10 cellular contexts compared by ENCODE assay signal in the genomic region with DNA sequence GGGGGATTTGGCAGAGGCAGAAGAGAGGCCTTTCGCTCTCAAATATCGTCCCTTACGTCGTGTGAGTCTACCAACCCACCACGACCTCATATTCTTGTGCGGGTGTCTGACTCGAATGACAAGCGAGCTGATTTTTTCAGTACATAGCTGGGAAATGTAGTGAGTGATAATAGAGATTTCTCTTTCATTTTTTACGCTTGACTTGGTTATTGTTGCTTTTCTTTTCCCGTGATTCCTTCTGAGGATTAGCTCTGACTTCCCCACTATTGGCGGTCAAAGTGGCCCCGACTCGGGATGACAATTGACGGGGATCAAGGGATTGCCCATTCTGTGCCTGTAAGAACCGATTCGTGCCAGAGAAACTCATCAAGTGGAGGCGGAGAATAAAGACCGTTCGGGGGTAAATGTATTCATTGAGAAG. TPM values are rescaled to one million over a fixed set of nuclear protein-coding genes. Genes with fewer than 3 reads are reported as not detected.
DNase-seq lines count a peak whose midpoint lies in the region; ATAC-seq, FAIRE-seq and TF ChIP-seq lines count a peak whose summit lies in the region.
"Had no signal": no experiment of that assay in that cellular context is flagged by ENCODE, and none has a peak within 500 bp of the region (broad histone marks: within the 10 kb centered on the region; RNA-seq: fewer than 3 reads in every experiment).

No MANE protein-coding gene starts in this region.

- intact Hi-C loops in GM12878 (cut with micrococcal nuclease; ENCODE audit: unreplicated experiment), result no loop called here

- H4K20me1 ChIP-seq in GM12878 (ENCODE audit: control insufficient read depth, insufficient read depth), result no peaks in the 10 kb centered on the region

- TF ChIP-seq EP300 in GM12878 (IDR thresholded peaks at IDR 0.05; ENCODE audit: borderline replicate concordance in 1 of 2, control insufficient read depth in 1 of 2, low read depth in 2 of 2, low read length in 2 of 2), result no peak

- peak overlapping the region; percentile 92 for H3K4me2 ChIP-seq in GM12878 (ENCODE audit: control insufficient read depth, insufficient read depth)

- 2% methylated on average over 19 of the region's 19 CpGs for WGBS in GM12878 (ENCODE audit: insufficient coverage, insufficient replicate concordance, low lambda C conversion rate, missing lambda C conversion rate)

- no peaks in the 10 kb centered on the region for H3K9me3 ChIP-seq in GM12878 (replicated peaks; ENCODE audit: control insufficient read depth, insufficient read depth, low read length)
- H3K9me3 ChIP-seq in mononuclear cell (ENCODE audit: low read depth, low read length), result no peaks in the 10 kb centered on the region
- no peaks in the 10 kb centered on the region for H3K9me3 ChIP-seq in HAP-1

- H3K36me3 Mint-ChIP-seq in stimulated activated naive CD8-positive, alpha-beta T cell treated with anti-CD3 and anti-CD28 coated beads, Interleukin-15, Interleukin-2, amounts not matched to agents 100 ng/mL and 50 ng/mL, for 24 hours (ENCODE audit: low read depth), result no peaks in the 10 kb centered on the region

- H2AFZ ChIP-seq in GM12878 (ENCODE audit: control insufficient read depth, low read depth, low read length), result peak overlapping the region; percentile 8; the same call in 1 of the 2 replicates

- RAD21 ChIA-PET in GM12878 (lab: Charles Lee; ENCODE audit: unreplicated experiment), result no interaction called here

- H3K27ac ChIP-seq in GM12878 (ENCODE audit: control insufficient read depth, insufficient read depth), result no peak overlapping the region
- H3K27ac ChIP-seq: KMS-11 had no signal

- H3K27me3 Mint-ChIP-seq in stimulated activated naive CD8-positive, alpha-beta T cell treated with anti-CD3 and anti-CD28 coated beads, Interleukin-15, Interleukin-2, amounts not matched to agents 100 ng/mL and 50 ng/mL, for 24 hours, result peaks cover 93% of the 10 kb centered on the region

- no peaks in the 10 kb centered on the region for H3K79me2 ChIP-seq in GM12878 (ENCODE audit: control insufficient read depth, insufficient read depth, low read length)

- no peak for TF ChIP-seq CTCF in GM12878 (IDR thresholded peaks at IDR 0.05 in 2 of 3, conservative IDR thresholded peaks at IDR 0.05 in 1 of 3; ENCODE audit: control insufficient read depth in 2 of 3, extremely low read depth in 1 of 3, insufficient read depth in 1 of 3, low read depth in 3 of 3, low read length in 3 of 3)

- peak overlapping the region; percentile 70 for H3K27ac Mint-ChIP-seq in stimulated activated naive CD8-positive, alpha-beta T cell treated with anti-CD3 and anti-CD28 coated beads, Interleukin-15, Interleukin-2, amounts not matched to agents 100 ng/mL and 50 ng/mL, for 24 hours

- no peaks in the 10 kb centered on the region for H3K9me3 Mint-ChIP-seq in stimulated activated naive CD8-positive, alpha-beta T cell treated with anti-CD3 and anti-CD28 coated beads, Interleukin-15, Interleukin-2, amounts not matched to agents 100 ng/mL and 50 ng/mL, for 24 hours

- no peak overlapping the region for H3K9ac ChIP-seq in GM12878 (ENCODE audit: control insufficient read depth, insufficient read depth, low read length)
- H3K9ac ChIP-seq: KMS-11 had no signal

- in situ Hi-C loops in GM12878 (cut with MboI) (loop anchor here (5.0 to 10.0 kb wide), 2 partner anchors 374 to 406 kb away; no protein-coding TSS in a partner anchor), HAP-1 (cut with MboI; ENCODE audit: low sequenced_read_pairs) (loop anchor here (10.0 to 25.0 kb wide), 2 partner anchors 376 to 944 kb away; no protein-coding TSS in a partner anchor)

- no peak for ATAC-seq in stimulated activated naive CD8-positive, alpha-beta T cell treated with anti-CD3 and anti-CD28 coated beads, Interleukin-15, Interleukin-2, amounts not matched to agents 100 U/mL and 50 U/mL, for 24 hours
- ATAC-seq in GM12878, result no peak

- H3K4me3 ChIP-seq in GM12878 (peak overlapping the region; percentile 35; the same call in 1 of the 2 replicates), mononuclear cell (ENCODE audit: low read length) (peak overlapping the region; percentile 25), HAP-1 (no peak overlapping the region)

- peaks cover 58% of the 10 kb centered on the region for H3K4me1 Mint-ChIP-seq in stimulated activated naive CD8-positive, alpha-beta T cell treated with anti-CD3 and anti-CD28 coated beads, Interleukin-15, Interleukin-2, amounts not matched to agents 100 ng/mL and 50 ng/mL, for 24 hours (ENCODE audit: low read depth)

- H3K27me3 ChIP-seq in GM12878 (replicated peaks in 1 of 2; ENCODE audit: control insufficient read depth in 2 of 2, insufficient read depth in 2 of 2, low read length in 1 of 2), result peaks cover 37 to 45% of the 10 kb centered on the region in 2 experiments
- H3K27me3 ChIP-seq in mononuclear cell (ENCODE audit: insufficient read depth, low read length), result peaks cover 96% of the 10 kb centered on the region
- H3K27me3 ChIP-seq in HAP-1 (ENCODE audit: low read depth), result no peaks in the 10 kb centered on the region

- FAIRE-seq in GM12878 (lab: Jason Lieb, UNC) (no peak), urothelium cell line (lab: Jason Lieb, UNC) (no peak)
- FAIRE-seq: GM12892 had no signal

- POLR2A ChIA-PET in GM12878 (lab: Charles Lee), result interaction anchor here (0.8 kb wide), 1 partner anchor 1802 kb away, joined by 6 read pairs; no protein-coding TSS in a partner anchor

- DNase-seq in stimulated activated naive CD8-positive, alpha-beta T cell treated with anti-CD3 and anti-CD28 coated beads, Interleukin-15, Interleukin-2, amounts not matched to agents 100 U/mL and 50 U/mL, for 24 hours, result no peak
- DNase-seq in GM12878 (ENCODE audit: low read depth, low spot score) (no peak), amniotic stem cell (lab: John Stamatoyannopoulos, UW) (no peak), glomerular visceral epithelial cell (ENCODE audit: extremely low spot score) (no peak), HAP-1 (ENCODE audit: low spot score in 2 of 2) (no peak), urothelium cell line (ENCODE audit: low spot score) (no peak)

- no peak for TF ChIP-seq POLR2A in GM12878 (IDR thresholded peaks at IDR 0.05; ENCODE audit: low read depth, low read length)

- H3K4me1 ChIP-seq in GM12878 (ENCODE audit: control insufficient read depth, insufficient read depth, low read length), result peaks cover 4% of the 10 kb centered on the region; the same call in 1 of the 2 replicates
- peaks cover 52% of the 10 kb centered on the region for H3K4me1 ChIP-seq in mononuclear cell (ENCODE audit: insufficient read depth, low read length)
- no peaks in the 10 kb centered on the region; the same call in 1 of the 2 replicates for H3K4me1 ChIP-seq in HAP-1

- CTCF ChIA-PET in GM12878 (lab: Yijun Ruan, JAX), result no interaction called here

- TF ChIP-seq RAD21 in GM12878 (IDR thresholded peaks at IDR 0.05; ENCODE audit: insufficient read depth, low read depth, low read length), result no peak

- H3K4me3 Mint-ChIP-seq in stimulated activated naive CD8-positive, alpha-beta T cell treated with anti-CD3 and anti-CD28 coated beads, Interleukin-15, Interleukin-2, amounts not matched to agents 100 ng/mL and 50 ng/mL, for 24 hours, result peak overlapping the region; percentile 87

- no TSS peak for BruUV-seq in GM12878 (replicated peaks; lab: Mats Ljungman, UMichigan)

- SMC1A ChIA-PET in GM12878 (lab: Charles Lee; ENCODE audit: uncharacterized antibody, unreplicated experiment), result no interaction called here

- H3K36me3 ChIP-seq in GM12878 (ENCODE audit: control insufficient read depth in 2 of 2, insufficient read depth in 2 of 2, low read length in 1 of 2) (no peaks in the 10 kb centered on the region), HAP-1 (replicated peaks) (no peaks in the 10 kb centered on the region)

TF ChIP-seq in GM12878, 131 proteins besides CTCF, POLR2A, EP300 and RAD21 (continues in another document):
- TF ChIP-seq IKZF1 (conservative IDR thresholded peaks at IDR 0.05), result no peak
- TF ChIP-seq HDAC2 (IDR thresholded peaks at IDR 0.05), result no peak
- TF ChIP-seq NR2C2 (IDR thresholded peaks at IDR 0.05; ENCODE audit: borderline replicate concordance, control insufficient read depth, insufficient read length, low read depth), result no peak

RNA-seq across cellular contexts. Expression of a gene that starts 44.3 kb away (rescaled TPM):
- total RNA-seq in GM12878 (2013; cell fraction: nucleolus; rRNA removed), result 14.2 and 21.6 TPM in 2 replicates
- total RNA-seq in GM12878 (2014; rRNA removed), result 6.3 and 6.4 TPM in 2 replicates
- 5.4 and 7.6 TPM in 2 replicates for total RNA-seq in GM12878 (2014; rRNA removed; fragmentation: Illumina TruSeq; extraction: Trizol)
- 10.6 and 13.9 TPM in 2 replicates for total RNA-seq in GM12878 (2021)
- 3.7 TPM for polyA plus RNA-seq in GM12878 (2011; ENCODE audit: low read depth)
- 17.1 and 28.7 TPM in 2 replicates for polyA plus RNA-seq in GM12878 (2011; rRNA removed)
- polyA plus RNA-seq in GM12878 (2011; cell fraction: cytosol; rRNA removed), result 5.0 and 5.7 TPM in 2 replicates
- polyA plus RNA-seq in GM12878 (2011; cell fraction: nucleus; rRNA removed), result 4.3 and 6.0 TPM in 2 replicates
- polyA plus RNA-seq in GM12878 (2012), result 2.7 and 4.4 TPM in 2 replicates
- polyA plus RNA-seq in GM12878 (2014; fragmentation: Illumina TruSeq; extraction: Trizol), result 5.2 and 8.7 TPM in 2 replicates
- polyA plus RNA-seq in GM12878 (2014; fragmentation: Nextera tagmentation; extraction: Ambion mirVana), result 1 to 10 TPM; 3.1 to 4.7 TPM
- 3.0 and 6.7 TPM in 2 replicates for polyA plus RNA-seq in GM12878 (2014; rRNA removed)
- 1 to 10 TPM; 6.4 to 8.6 TPM for polyA plus RNA-seq in GM12878 (2016; fragmentation: Nextera tagmentation; extraction: Ambion mirVana)
- 4.4 and 13.3 TPM in 2 replicates for polyA minus RNA-seq in GM12878 (2011; rRNA and poly(A)+ RNA removed)
- polyA minus RNA-seq in GM12878 (2011; cell fraction: cytosol; rRNA and poly(A)+ RNA removed), result 4.6 and 11.9 TPM in 2 replicates
- polyA minus RNA-seq in GM12878 (2011; cell fraction: nucleus; rRNA and poly(A)+ RNA removed), result 7.4 and 14.3 TPM in 2 replicates
- total RNA-seq in mononuclear cell, result 15.3 TPM

RNA-seq across cellular contexts. Expression of a gene that starts 47.0 kb away (rescaled TPM):
- total RNA-seq in GM12878 (2013; cell fraction: nucleolus; rRNA removed), result not detected in 2 replicates
- not detected in 2 replicates for total RNA-seq in GM12878 (2014; rRNA removed)
- not detected in 2 replicates for total RNA-seq in GM12878 (2014; rRNA removed; fragmentation: Illumina TruSeq; extraction: Trizol)
- total RNA-seq in GM12878 (2021), result not detected in 2 replicates
- not detected for polyA plus RNA-seq in GM12878 (2011; ENCODE audit: low read depth)
- polyA plus RNA-seq in GM12878 (2011; rRNA removed), result not detected in 2 replicates
- not detected in 2 replicates for polyA plus RNA-seq in GM12878 (2011; cell fraction: cytosol; rRNA removed)
- not detected in 2 replicates for polyA plus RNA-seq in GM12878 (2011; cell fraction: nucleus; rRNA removed)
- not detected in 2 replicates for polyA plus RNA-seq in GM12878 (2012)
- polyA plus RNA-seq in GM12878 (2014; fragmentation: Illumina TruSeq; extraction: Trizol), result not detected in 2 replicates
- polyA plus RNA-seq in GM12878 (2014; fragmentation: Nextera tagmentation; extraction: Ambion mirVana), result not detected
- polyA plus RNA-seq in GM12878 (2014; rRNA removed), result not detected in 2 replicates
- polyA plus RNA-seq in GM12878 (2016; fragmentation: Nextera tagmentation; extraction: Ambion mirVana), result not detected
- polyA minus RNA-seq in GM12878 (2011; rRNA and poly(A)+ RNA removed), result not detected in 2 replicates
- not detected in 2 replicates for polyA minus RNA-seq in GM12878 (2011; cell fraction: cytosol; rRNA and poly(A)+ RNA removed)
- polyA minus RNA-seq in GM12878 (2011; cell fraction: nucleus; rRNA and poly(A)+ RNA removed), result not detected in 2 replicates
- total RNA-seq in mononuclear cell, result not detected
